Comparison of ENCODE assay signal across 35 cellular contexts in the genomic region with DNA sequence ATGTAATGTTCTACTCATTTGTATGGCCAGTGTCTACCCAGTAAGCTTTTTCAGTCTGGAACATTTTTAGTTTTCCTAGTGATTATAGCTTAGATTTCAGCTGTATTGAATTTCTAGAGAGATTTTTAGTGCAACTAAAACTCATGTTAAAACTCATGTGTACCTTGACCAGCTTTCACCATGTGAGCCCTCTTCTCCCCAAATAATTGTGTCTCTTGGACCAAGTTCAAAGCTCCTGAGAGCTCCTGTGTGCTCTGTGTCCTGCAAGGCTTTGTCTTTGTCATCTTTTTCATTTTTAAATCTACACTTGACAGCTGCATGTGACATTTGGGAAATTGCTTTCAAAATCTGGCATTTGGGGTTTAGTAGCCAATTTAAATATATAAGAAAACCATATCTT.
"Had no signal": no experiment of that assay in that cellular context is flagged by ENCODE, and none has a peak within 500 bp of the region (broad histone marks: within the 10 kb centered on the region; RNA-seq: fewer than 3 reads in every experiment).

No MANE protein-coding gene starts in this region.

- H3K4me3 ChIP-seq: adrenal gland, body of pancreas, breast epithelium, cardiac muscle cell, colonic mucosa, esophagus muscularis mucosa, gastroesophageal sphincter, heart right ventricle had no signal

- H3K27ac ChIP-seq: adrenal gland, body of pancreas, breast epithelium, cardiac muscle cell, colonic mucosa, esophagus muscularis mucosa, gastroesophageal sphincter, heart right ventricle, WERI-Rb-1 had no signal

- H3K4me3 Mint-ChIP-seq: activated B cell treated with CpG ODN at 0.5 μM for 24 hours; activated CD8-positive, alpha-beta T cell treated with anti-CD3 and anti-CD28 coated beads for 36 hours; activated naive CD4-positive, alpha-beta T cell treated with anti-CD3 and anti-CD28 coated beads for 36 hours; activated naive CD4-positive, alpha-beta T cell treated with anti-CD3 and anti-CD28 coated beads, Interleukin-2, amount 50 U/mL, for 24 hours; activated naive CD8-positive, alpha-beta T cell treated with anti-CD3 and anti-CD28 coated beads for 36 hours; activated naive CD8-positive, alpha-beta T cell treated with anti-CD3 and anti-CD28 coated beads, Interleukin-2, amount 50 U/mL, for 24 hours; activated T-cell treated with anti-CD3 and anti-CD28 coated beads, Interleukin-2, amount 50 U/mL, for 4 hours; activated T-helper 17 cell treated with anti-CD3 and anti-CD28 coated beads, Interleukin-2, amount 50 U/mL, for 72 hours; endodermal cell; T-cell; T-helper 1 cell treated with Interleukin-12 subunit alpha and Interleukin-12 subunit beta and Interleukin-4 antibody, amounts not matched to agents 30 μg/mL and 1 μg/mL, for 36 hours had no signal

- H3K27me3 Mint-ChIP-seq: activated B cell treated with CpG ODN at 0.5 μM for 24 hours; activated CD8-positive, alpha-beta T cell treated with anti-CD3 and anti-CD28 coated beads for 36 hours; activated naive CD4-positive, alpha-beta T cell treated with anti-CD3 and anti-CD28 coated beads, Interleukin-2, amount 50 U/mL, for 24 hours; activated naive CD8-positive, alpha-beta T cell treated with anti-CD3 and anti-CD28 coated beads for 36 hours; activated naive CD8-positive, alpha-beta T cell treated with anti-CD3 and anti-CD28 coated beads, Interleukin-2, amount 50 U/mL, for 24 hours; activated T-helper 17 cell treated with anti-CD3 and anti-CD28 coated beads, Interleukin-2, amount 50 U/mL, for 72 hours; T-cell had no signal

- DNase-seq: activated B cell treated with CpG ODN at 0.5 μM for 24 hours; activated CD4-positive, alpha-beta T cell treated with anti-CD3 and anti-CD28 coated beads for 48 hours; activated CD4-positive, alpha-beta T cell treated with anti-CD3 and anti-CD28 coated beads, Interleukin-2, amount 50 U/mL, for 1 hour; activated CD4-positive, alpha-beta T cell treated with anti-CD3 and anti-CD28 coated beads, Interleukin-2, amount 50 U/mL, for 48 hours; activated CD8-positive, alpha-beta memory T cell treated with anti-CD3 and anti-CD28 coated beads for 24 hours; activated CD8-positive, alpha-beta T cell treated with anti-CD3 and anti-CD28 coated beads for 36 hours; activated effector memory CD4-positive, alpha-beta T cell treated with Interleukin-2 at 50 U/mL for 16 hours; activated gamma-delta T cell treated with Interleukin-2 at 50 U/mL for 16 hours; activated naive CD4-positive, alpha-beta T cell treated with anti-CD3 and anti-CD28 coated beads for 36 hours; activated naive CD8-positive, alpha-beta T cell treated with anti-CD3 and anti-CD28 coated beads for 36 hours; activated naive CD8-positive, alpha-beta T cell treated with anti-CD3 and anti-CD28 coated beads, Interleukin-2, amount 50 U/mL, for 24 hours; activated T-cell treated with anti-CD3 and anti-CD28 coated beads, Interleukin-2, amount 50 U/mL, for 4 hours; adrenal gland; amygdala; aorta; body of pancreas; central memory CD4-positive, alpha-beta T cell; cerebellar nuclear complex; colonic mucosa; effector CD8-positive, alpha-beta T cell; endodermal cell; erythroblast; foreskin melanocyte; heart right ventricle; T-cell; T1000; WERI-Rb-1 had no signal

- H3K27ac Mint-ChIP-seq: activated B cell treated with CpG ODN at 0.5 μM for 24 hours; activated CD8-positive, alpha-beta T cell treated with anti-CD3 and anti-CD28 coated beads for 36 hours; activated naive CD4-positive, alpha-beta T cell treated with anti-CD3 and anti-CD28 coated beads for 36 hours; activated naive CD4-positive, alpha-beta T cell treated with anti-CD3 and anti-CD28 coated beads, Interleukin-2, amount 50 U/mL, for 24 hours; activated naive CD8-positive, alpha-beta T cell treated with anti-CD3 and anti-CD28 coated beads for 36 hours; activated naive CD8-positive, alpha-beta T cell treated with anti-CD3 and anti-CD28 coated beads, Interleukin-2, amount 50 U/mL, for 24 hours; activated T-helper 17 cell treated with anti-CD3 and anti-CD28 coated beads, Interleukin-2, amount 50 U/mL, for 72 hours; endodermal cell; T-cell; T-helper 1 cell treated with Interleukin-12 subunit alpha and Interleukin-12 subunit beta and Interleukin-4 antibody, amounts not matched to agents 30 μg/mL and 1 μg/mL, for 36 hours had no signal

- H3K9me3 Mint-ChIP-seq: activated B cell treated with CpG ODN at 0.5 μM for 24 hours; activated CD8-positive, alpha-beta T cell treated with anti-CD3 and anti-CD28 coated beads for 36 hours; activated naive CD4-positive, alpha-beta T cell treated with anti-CD3 and anti-CD28 coated beads for 36 hours; activated naive CD4-positive, alpha-beta T cell treated with anti-CD3 and anti-CD28 coated beads, Interleukin-2, amount 50 U/mL, for 24 hours; activated naive CD8-positive, alpha-beta T cell treated with anti-CD3 and anti-CD28 coated beads for 36 hours; activated naive CD8-positive, alpha-beta T cell treated with anti-CD3 and anti-CD28 coated beads, Interleukin-2, amount 50 U/mL, for 24 hours; activated T-cell treated with anti-CD3 and anti-CD28 coated beads, Interleukin-2, amount 50 U/mL, for 4 hours; activated T-helper 17 cell treated with anti-CD3 and anti-CD28 coated beads, Interleukin-2, amount 50 U/mL, for 72 hours; endodermal cell; T-cell; T-helper 1 cell treated with Interleukin-12 subunit alpha and Interleukin-12 subunit beta and Interleukin-4 antibody, amounts not matched to agents 30 μg/mL and 1 μg/mL, for 36 hours had no signal

- H3K9me3 ChIP-seq: adrenal gland, body of pancreas, breast epithelium, colonic mucosa, esophagus muscularis mucosa, gastroesophageal sphincter, heart right ventricle had no signal

- H3K36me3 Mint-ChIP-seq: activated naive CD4-positive, alpha-beta T cell treated with anti-CD3 and anti-CD28 coated beads, Interleukin-2, amount 50 U/mL, for 24 hours had no signal

- H3K4me1 ChIP-seq: body of pancreas, colonic mucosa had no signal

- H3K27me3 ChIP-seq: adrenal gland, body of pancreas, breast epithelium, cardiac muscle cell, colonic mucosa, esophagus muscularis mucosa, gastroesophageal sphincter, heart right ventricle had no signal

- ATAC-seq: activated CD4-positive, CD25-positive, alpha-beta regulatory T cell treated with anti-CD3 and anti-CD28 coated beads, Interleukin-2, amount 50 U/mL, for 24 hours; activated CD8-positive, alpha-beta T cell treated with anti-CD3 and anti-CD28 coated beads for 36 hours; activated naive CD8-positive, alpha-beta T cell treated with anti-CD3 and anti-CD28 coated beads, Interleukin-2, amount 50 U/mL, for 24 hours; activated T-cell treated with anti-CD3 and anti-CD28 coated beads, Interleukin-2, amount 50 U/mL, for 4 hours; activated T-helper 17 cell treated with anti-CD3 and anti-CD28 coated beads, Interleukin-2, amount 50 U/mL, for 72 hours; body of pancreas; gastroesophageal sphincter; heart right ventricle; T-cell had no signal

- H3K4me1 Mint-ChIP-seq: activated T-helper 17 cell treated with anti-CD3 and anti-CD28 coated beads, Interleukin-2, amount 50 U/mL, for 72 hours had no signal

- H3K36me3 ChIP-seq: adrenal gland, breast epithelium, cardiac muscle cell, colonic mucosa, esophagus muscularis mucosa, WERI-Rb-1 had no signal
